10 cellular contexts compared by ENCODE assay signal in genomic region chr18:13267517-13267916, GRCh38. TPM values are rescaled to one million over a fixed set of nuclear protein-coding genes. Genes with fewer than 3 reads are reported as not detected.
DNase-seq lines count a peak whose midpoint lies in the region; ATAC-seq and TF ChIP-seq lines count a peak whose summit lies in the region.
"Had no signal": no experiment of that assay in that cellular context is flagged by ENCODE, and none has a peak within 500 bp of the region (broad histone marks: within the 10 kb centered on the region; RNA-seq: fewer than 3 reads in every experiment).

No MANE protein-coding gene starts in this region.

- no peaks in the 10 kb centered on the region for H3K27me3 ChIP-seq in suprapubic skin
- H3K27me3 ChIP-seq: vagina had no signal

- H3K27ac ChIP-seq in suprapubic skin: peak overlapping the region; percentile 68

- TF ChIP-seq EP300 in suprapubic skin (IDR thresholded peaks at IDR 0.05): no peak

- 83% methylated on average over 6 of the region's 6 CpGs for WGBS in suprapubic skin

- no peak overlapping the region for H3K4me3 ChIP-seq in suprapubic skin
- H3K4me3 ChIP-seq: vagina had no signal

- TF ChIP-seq POLR2A in suprapubic skin (IDR thresholded peaks at IDR 0.05): no peak

- no peaks in the 10 kb centered on the region for H3K9me3 ChIP-seq in suprapubic skin
- H3K9me3 ChIP-seq: vagina had no signal

- no peak for TF ChIP-seq CTCF in suprapubic skin (IDR thresholded peaks at IDR 0.05)

- no peaks in the 10 kb centered on the region for H3K36me3 ChIP-seq in suprapubic skin
- H3K36me3 ChIP-seq: vagina had no signal

- ATAC-seq in HG03280 (IDR thresholded peaks at IDR 0.05; ENCODE audit: unreplicated experiment): no peak

- peak; percentile 30 for DNase-seq in activated T-cell treated with anti-CD3 and anti-CD28 coated beads, Interleukin-2, amount 50 U/mL, for 1 hour
- no peak for DNase-seq in activated T-cell treated with anti-CD3 and anti-CD28 coated beads for 4 hours
- peak; percentile 57 for DNase-seq in activated CD8-positive, alpha-beta memory T cell treated with anti-CD3 and anti-CD28 coated beads, Interleukin-2, amount 50 U/mL, for 48 hours
- DNase-seq in islet precursor cell: peak; percentile 69
- DNase-seq in suprapubic skin (ENCODE audit: low spot score in 2 of 2): peak in 1 of 2 donors; percentile 54
- no peak for DNase-seq in stimulated activated naive CD4-positive, alpha-beta T cell (lab: John Stamatoyannopoulos, UW)
- no peak for DNase-seq in stimulated activated naive CD4-positive, alpha-beta T cell treated with Interleukin-2 at 50 U/mL for 16 hours (lab: John Stamatoyannopoulos, UW)
- DNase-seq: activated B cell treated with CpG ODN at 0.5 μM for 24 hours had no signal

- peaks cover 53% of the 10 kb centered on the region for H3K4me1 ChIP-seq in suprapubic skin

RNA-seq across cellular contexts. Expression of gene LDLRAD4, which starts 49.0 kb away (rescaled TPM):
- 10 to 100 TPM; 10.1 to 31.6 (median 15.1) TPM for total RNA-seq in suprapubic skin

Comparison
In these comparisons a context has a peak if more than half of its experiments do, and no peak if none do; other contexts are left out.
1. DNase-seq: peak in activated T-cell treated with anti-CD3 and anti-CD28 coated beads, Interleukin-2, amount 50 U/mL, for 1 hour (single experiment), activated CD8-positive, alpha-beta memory T cell treated with anti-CD3 and anti-CD28 coated beads, Interleukin-2, amount 50 U/mL, for 48 hours (single experiment) and islet precursor cell (single experiment); none in activated T-cell treated with anti-CD3 and anti-CD28 coated beads for 4 hours (single experiment), stimulated activated naive CD4-positive, alpha-beta T cell (0 of 6) and stimulated activated naive CD4-positive, alpha-beta T cell treated with Interleukin-2 at 50 U/mL for 16 hours (single experiment).